8 cellular contexts compared by ENCODE assay signal in the genomic region with DNA sequence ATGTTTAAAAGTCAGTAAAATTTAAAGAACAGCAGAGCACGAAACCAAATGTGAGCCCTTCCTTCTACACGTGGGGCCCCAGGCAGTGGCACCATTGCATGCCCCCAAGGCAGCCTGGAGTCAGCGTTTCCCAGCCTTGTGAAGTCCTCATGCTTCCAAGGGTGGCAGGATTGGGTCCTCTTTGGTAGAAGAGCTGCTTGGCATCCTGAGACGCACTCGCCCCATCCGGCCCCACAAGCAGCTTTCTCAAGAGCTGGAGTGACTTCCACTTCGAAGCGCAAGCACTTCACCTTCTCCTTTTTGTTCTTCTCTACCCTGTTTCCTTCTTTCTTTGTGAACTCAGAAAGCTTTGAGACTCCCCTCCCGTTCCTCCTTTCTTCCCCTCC. TPM values are rescaled to one million over a fixed set of nuclear protein-coding genes. Genes with fewer than 3 reads are reported as not detected.
DNase-seq lines count a peak whose midpoint lies in the region; ATAC-seq, FAIRE-seq and TF ChIP-seq lines count a peak whose summit lies in the region.

No MANE protein-coding gene starts in this region.

- H3K27ac Mint-ChIP-seq in activated CD4-positive, alpha-beta memory T cell treated with anti-CD3 and anti-CD28 coated beads for 36 hours = peak overlapping the region; percentile 87
- peak overlapping the region; percentile 89 to 99 (median 97) for H3K27ac Mint-ChIP-seq in immature natural killer cell
- peak overlapping the region; percentile 92 for H3K27ac Mint-ChIP-seq in stimulated activated memory B cell treated with anti-CD40 and anti-IgM and Interleukin-4, amounts not matched to agents 10 μg/mL and 1 μg/mL and 100 μg/mL, for 72 hours

- intact Hi-C loops in activated CD4-positive, alpha-beta memory T cell treated with anti-CD3 and anti-CD28 coated beads for 36 hours (cut with micrococcal nuclease) = no loop called here

- TF ChIP-seq CTCF in GM20000 (IDR thresholded peaks at IDR 0.05; ENCODE audit: extremely low read depth, missing control alignments) (no peak), coronary artery (IDR thresholded peaks at IDR 0.05) (no peak)

- ATAC-seq in stimulated activated memory B cell treated with anti-CD40 and anti-IgM and Interleukin-4, amounts not matched to agents 10 μg/mL and 1 μg/mL and 100 μg/mL, for 72 hours = no peak

- H3K27ac ChIP-seq in coronary artery = peak overlapping the region in 1 of 2 donors; percentile 82

- peak; percentile 47 for DNase-seq in SIG-M5 treated with dmso at 0.1 percent for 504 hours (lab: John Stamatoyannopoulos, UW; ENCODE audit: unreplicated experiment)
- no peak for DNase-seq in SIG-M5 (lab: John Stamatoyannopoulos, UW)
- no peak for DNase-seq in activated CD4-positive, alpha-beta memory T cell treated with anti-CD3 and anti-CD28 coated beads for 36 hours
- DNase-seq in immature natural killer cell = no peak
- no peak for DNase-seq in GM12891 (ENCODE audit: insufficient read length, low spot score)
- DNase-seq in GM20000 (ENCODE audit: low spot score) = no peak
- DNase-seq in coronary artery (ENCODE audit: low spot score) = no peak

- CTCF ChIA-PET in activated CD4-positive, alpha-beta memory T cell treated with anti-CD3 and anti-CD28 coated beads for 36 hours (lab: Charles Lee) = no interaction called here

- no peaks in the 10 kb centered on the region for H3K27me3 Mint-ChIP-seq in activated CD4-positive, alpha-beta memory T cell treated with anti-CD3 and anti-CD28 coated beads for 36 hours
- H3K27me3 Mint-ChIP-seq in immature natural killer cell (ENCODE audit: low read depth in 3 of 3) = peaks cover 33 to 34% (median 33%) of the 10 kb centered on the region in 3 donors
- H3K27me3 Mint-ChIP-seq in stimulated activated memory B cell treated with anti-CD40 and anti-IgM and Interleukin-4, amounts not matched to agents 10 μg/mL and 1 μg/mL and 100 μg/mL, for 72 hours = no peaks in the 10 kb centered on the region

- peaks cover 82% of the 10 kb centered on the region for H3K4me1 Mint-ChIP-seq in activated CD4-positive, alpha-beta memory T cell treated with anti-CD3 and anti-CD28 coated beads for 36 hours (ENCODE audit: low read depth)
- peaks cover 97 to 100% of the 10 kb centered on the region in 2 donors for H3K4me1 Mint-ChIP-seq in immature natural killer cell
- peaks cover 87% of the 10 kb centered on the region for H3K4me1 Mint-ChIP-seq in stimulated activated memory B cell treated with anti-CD40 and anti-IgM and Interleukin-4, amounts not matched to agents 10 μg/mL and 1 μg/mL and 100 μg/mL, for 72 hours

- no peaks in the 10 kb centered on the region for H3K9me3 Mint-ChIP-seq in activated CD4-positive, alpha-beta memory T cell treated with anti-CD3 and anti-CD28 coated beads for 36 hours
- H3K9me3 Mint-ChIP-seq in immature natural killer cell = peaks cover 0 to 7% (median 0%) of the 10 kb centered on the region in 6 donors
- peaks cover 4% of the 10 kb centered on the region for H3K9me3 Mint-ChIP-seq in stimulated activated memory B cell treated with anti-CD40 and anti-IgM and Interleukin-4, amounts not matched to agents 10 μg/mL and 1 μg/mL and 100 μg/mL, for 72 hours

- POLR2A ChIA-PET in activated CD4-positive, alpha-beta memory T cell treated with anti-CD3 and anti-CD28 coated beads for 36 hours (lab: Charles Lee) = no interaction called here

- TF ChIP-seq POLR2A in GM12891 (IDR thresholded peaks at IDR 0.05; ENCODE audit: low read depth, low read length) = no peak

- FAIRE-seq in GM12891 (lab: Jason Lieb, UNC) = no peak

- no peaks in the 10 kb centered on the region for H3K36me3 Mint-ChIP-seq in activated CD4-positive, alpha-beta memory T cell treated with anti-CD3 and anti-CD28 coated beads for 36 hours
- no peaks in the 10 kb centered on the region for H3K36me3 Mint-ChIP-seq in immature natural killer cell
- peaks cover 20% of the 10 kb centered on the region for H3K36me3 Mint-ChIP-seq in stimulated activated memory B cell treated with anti-CD40 and anti-IgM and Interleukin-4, amounts not matched to agents 10 μg/mL and 1 μg/mL and 100 μg/mL, for 72 hours

- H3K4me3 ChIP-seq in coronary artery = no peak overlapping the region

- H3K4me3 Mint-ChIP-seq in activated CD4-positive, alpha-beta memory T cell treated with anti-CD3 and anti-CD28 coated beads for 36 hours = no peak overlapping the region
- H3K4me3 Mint-ChIP-seq in immature natural killer cell = peak overlapping the region; percentile 75 to 86 (median 79)
- no peak overlapping the region for H3K4me3 Mint-ChIP-seq in stimulated activated memory B cell treated with anti-CD40 and anti-IgM and Interleukin-4, amounts not matched to agents 10 μg/mL and 1 μg/mL and 100 μg/mL, for 72 hours

TF ChIP-seq in GM12891, 5 proteins besides CTCF, POLR2A, EP300 and RAD21:
- TF ChIP-seq PAX5 (IDR thresholded peaks at IDR 0.05; ENCODE audit: insufficient read depth, low read length, severe bottlenecking) (no peak), POLR2AphosphoS5 (IDR thresholded peaks at IDR 0.05; ENCODE audit: low read depth, low read length) (no peak), TAF1 (IDR thresholded peaks at IDR 0.05; ENCODE audit: low read depth, low read length) (no peak), POU2F2 (IDR thresholded peaks at IDR 0.05; ENCODE audit: low read depth, low read length) (no peak)

RNA-seq across cellular contexts. Expression of a gene that starts 34.7 kb away (rescaled TPM):
- 10 to 100 TPM; 27.0 to 28.5 TPM for total RNA-seq in activated CD4-positive, alpha-beta memory T cell treated with anti-CD3 and anti-CD28 coated beads for 36 hours
- 1 to 10 TPM; 1.7 to 3.4 (median 2.3) TPM for polyA plus RNA-seq in immature natural killer cell
- polyA plus RNA-seq in GM12891 (2012; ENCODE audit: low read depth, missing spikeins) = 5.9 TPM

Comparison
In these comparisons a context has a peak if more than half of its experiments do, and no peak if none do; other contexts are left out.
1. H3K4me3 Mint-ChIP-seq: peak in immature natural killer cell (5 of 5); none in activated CD4-positive, alpha-beta memory T cell treated with anti-CD3 and anti-CD28 coated beads for 36 hours (single experiment) and stimulated activated memory B cell treated with anti-CD40 and anti-IgM and Interleukin-4, amounts not matched to agents 10 μg/mL and 1 μg/mL and 100 μg/mL, for 72 hours (single experiment).
2. Peak in every context shown above with its lines, with median percentiles within 50 percentile points of each other: H3K27ac Mint-ChIP-seq.